In the genomic region with DNA sequence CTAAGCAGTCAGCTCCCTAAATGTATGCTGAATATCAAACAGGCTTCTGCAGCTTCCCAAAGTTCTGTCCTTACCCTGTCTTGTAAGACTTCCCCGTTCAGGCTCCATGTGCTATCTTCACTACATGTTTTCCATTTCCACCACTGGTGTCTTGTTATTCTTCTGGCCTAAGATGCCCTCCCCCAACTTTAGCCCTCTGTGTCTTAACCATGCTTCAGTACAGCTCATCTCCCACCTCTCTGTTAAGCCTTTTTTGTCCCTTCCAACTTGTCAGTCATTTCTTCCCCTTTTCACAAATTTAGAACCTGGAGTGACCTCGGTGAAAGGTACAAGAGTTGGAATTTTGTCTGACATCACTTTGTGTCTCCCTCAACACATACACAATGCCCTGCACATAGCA, we compare ENCODE assay signal across 1 cellular context.
TF ChIP-seq lines count a peak whose summit lies in the region.

No MANE protein-coding gene starts in this region.

TF ChIP-seq in K562, 482 proteins besides CTCF, POLR2A, EP300 and RAD21 (continued from another document):
- TF ChIP-seq, protein P1, sequence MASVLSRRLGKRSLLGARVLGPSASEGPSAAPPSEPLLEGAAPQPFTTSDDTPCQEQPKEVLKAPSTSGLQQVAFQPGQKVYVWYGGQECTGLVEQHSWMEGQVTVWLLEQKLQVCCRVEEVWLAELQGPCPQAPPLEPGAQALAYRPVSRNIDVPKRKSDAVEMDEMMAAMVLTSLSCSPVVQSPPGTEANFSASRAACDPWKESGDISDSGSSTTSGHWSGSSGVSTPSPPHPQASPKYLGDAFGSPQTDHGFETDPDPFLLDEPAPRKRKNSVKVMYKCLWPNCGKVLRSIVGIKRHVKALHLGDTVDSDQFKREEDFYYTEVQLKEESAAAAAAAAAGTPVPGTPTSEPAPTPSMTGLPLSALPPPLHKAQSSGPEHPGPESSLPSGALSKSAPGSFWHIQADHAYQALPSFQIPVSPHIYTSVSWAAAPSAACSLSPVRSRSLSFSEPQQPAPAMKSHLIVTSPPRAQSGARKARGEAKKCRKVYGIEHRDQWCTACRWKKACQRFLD (CRISPR knock-in tag; IDR thresholded peaks at IDR 0.05) = 0 out of 2 replicates have a peak, but pooled peaks have one; percentile 24
- no peak for TF ChIP-seq NFXL1 (CRISPR knock-in tag; IDR thresholded peaks at IDR 0.05)
- TF ChIP-seq, protein P2, sequence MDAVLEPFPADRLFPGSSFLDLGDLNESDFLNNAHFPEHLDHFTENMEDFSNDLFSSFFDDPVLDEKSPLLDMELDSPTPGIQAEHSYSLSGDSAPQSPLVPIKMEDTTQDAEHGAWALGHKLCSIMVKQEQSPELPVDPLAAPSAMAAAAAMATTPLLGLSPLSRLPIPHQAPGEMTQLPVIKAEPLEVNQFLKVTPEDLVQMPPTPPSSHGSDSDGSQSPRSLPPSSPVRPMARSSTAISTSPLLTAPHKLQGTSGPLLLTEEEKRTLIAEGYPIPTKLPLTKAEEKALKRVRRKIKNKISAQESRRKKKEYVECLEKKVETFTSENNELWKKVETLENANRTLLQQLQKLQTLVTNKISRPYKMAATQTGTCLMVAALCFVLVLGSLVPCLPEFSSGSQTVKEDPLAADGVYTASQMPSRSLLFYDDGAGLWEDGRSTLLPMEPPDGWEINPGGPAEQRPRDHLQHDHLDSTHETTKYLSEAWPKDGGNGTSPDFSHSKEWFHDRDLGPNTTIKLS (IDR thresholded peaks at IDR 0.05; ENCODE audit: borderline replicate concordance, low read depth) = no peak
- no peak for TF ChIP-seq HMG20B (CRISPR knock-in tag; IDR thresholded peaks at IDR 0.05)
- TF ChIP-seq, protein P3, sequence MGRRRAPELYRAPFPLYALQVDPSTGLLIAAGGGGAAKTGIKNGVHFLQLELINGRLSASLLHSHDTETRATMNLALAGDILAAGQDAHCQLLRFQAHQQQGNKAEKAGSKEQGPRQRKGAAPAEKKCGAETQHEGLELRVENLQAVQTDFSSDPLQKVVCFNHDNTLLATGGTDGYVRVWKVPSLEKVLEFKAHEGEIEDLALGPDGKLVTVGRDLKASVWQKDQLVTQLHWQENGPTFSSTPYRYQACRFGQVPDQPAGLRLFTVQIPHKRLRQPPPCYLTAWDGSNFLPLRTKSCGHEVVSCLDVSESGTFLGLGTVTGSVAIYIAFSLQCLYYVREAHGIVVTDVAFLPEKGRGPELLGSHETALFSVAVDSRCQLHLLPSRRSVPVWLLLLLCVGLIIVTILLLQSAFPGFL (CRISPR knock-in tag; IDR thresholded peaks at IDR 0.05) = no peak
- TF ChIP-seq, protein P4, sequence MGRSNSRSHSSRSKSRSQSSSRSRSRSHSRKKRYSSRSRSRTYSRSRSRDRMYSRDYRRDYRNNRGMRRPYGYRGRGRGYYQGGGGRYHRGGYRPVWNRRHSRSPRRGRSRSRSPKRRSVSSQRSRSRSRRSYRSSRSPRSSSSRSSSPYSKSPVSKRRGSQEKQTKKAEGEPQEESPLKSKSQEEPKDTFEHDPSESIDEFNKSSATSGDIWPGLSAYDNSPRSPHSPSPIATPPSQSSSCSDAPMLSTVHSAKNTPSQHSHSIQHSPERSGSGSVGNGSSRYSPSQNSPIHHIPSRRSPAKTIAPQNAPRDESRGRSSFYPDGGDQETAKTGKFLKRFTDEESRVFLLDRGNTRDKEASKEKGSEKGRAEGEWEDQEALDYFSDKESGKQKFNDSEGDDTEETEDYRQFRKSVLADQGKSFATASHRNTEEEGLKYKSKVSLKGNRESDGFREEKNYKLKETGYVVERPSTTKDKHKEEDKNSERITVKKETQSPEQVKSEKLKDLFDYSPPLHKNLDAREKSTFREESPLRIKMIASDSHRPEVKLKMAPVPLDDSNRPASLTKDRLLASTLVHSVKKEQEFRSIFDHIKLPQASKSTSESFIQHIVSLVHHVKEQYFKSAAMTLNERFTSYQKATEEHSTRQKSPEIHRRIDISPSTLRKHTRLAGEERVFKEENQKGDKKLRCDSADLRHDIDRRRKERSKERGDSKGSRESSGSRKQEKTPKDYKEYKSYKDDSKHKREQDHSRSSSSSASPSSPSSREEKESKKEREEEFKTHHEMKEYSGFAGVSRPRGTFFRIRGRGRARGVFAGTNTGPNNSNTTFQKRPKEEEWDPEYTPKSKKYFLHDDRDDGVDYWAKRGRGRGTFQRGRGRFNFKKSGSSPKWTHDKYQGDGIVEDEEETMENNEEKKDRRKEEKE (IDR thresholded peaks at IDR 0.05; ENCODE audit: borderline replicate concordance in 1 of 2, control insufficient read depth in 1 of 2, low read depth in 2 of 2, low read length in 1 of 2) = no peak
- no peak for TF ChIP-seq SPI1 (IDR thresholded peaks at IDR 0.05; ENCODE audit: borderline replicate concordance, low read depth, low read length)
- TF ChIP-seq HDAC1 (IDR thresholded peaks at IDR 0.05) = 0 out of 4 replicates have a peak, but pooled peaks of 1 of the 2 experiments have one; percentile 22
- 0 out of 2 replicates have a peak, but pooled peaks have one; percentile 49 for TF ChIP-seq NFRKB (IDR thresholded peaks at IDR 0.05; ENCODE audit: low read depth)
- TF ChIP-seq ZNF197 (CRISPR knock-in tag; IDR thresholded peaks at IDR 0.05; ENCODE audit: low read depth) = no peak
- TF ChIP-seq CBFA2T2 (conservative IDR thresholded peaks at IDR 0.05) = no peak
- no peak for TF ChIP-seq ZBED1 (IDR thresholded peaks at IDR 0.05)
- TF ChIP-seq PURB (CRISPR knock-in tag; IDR thresholded peaks at IDR 0.05; ENCODE audit: low read depth) = no peak
- TF ChIP-seq FOXJ3 (CRISPR knock-in tag; IDR thresholded peaks at IDR 0.05) = no peak
- TF ChIP-seq HOXB6 (CRISPR knock-in tag; IDR thresholded peaks at IDR 0.05; ENCODE audit: borderline replicate concordance) = no peak
- no peak for TF ChIP-seq ZNF140 (CRISPR knock-in tag; IDR thresholded peaks at IDR 0.05)
- no peak for TF ChIP-seq ZFPM2 (CRISPR knock-in tag; IDR thresholded peaks at IDR 0.05)
- TF ChIP-seq EP400 (IDR thresholded peaks at IDR 0.05) = no peak
- TF ChIP-seq POLR2AphosphoS5 (IDR thresholded peaks at IDR 0.05; ENCODE audit: control insufficient read depth, insufficient read depth, low read depth, low read length) = no peak
- no peak for TF ChIP-seq TCF3 (CRISPR knock-in tag; IDR thresholded peaks at IDR 0.05)
- TF ChIP-seq NONO (IDR thresholded peaks at IDR 0.05; ENCODE audit: low read depth in 2 of 2, low read length in 1 of 2) = no peak
- TF ChIP-seq, protein P5, sequence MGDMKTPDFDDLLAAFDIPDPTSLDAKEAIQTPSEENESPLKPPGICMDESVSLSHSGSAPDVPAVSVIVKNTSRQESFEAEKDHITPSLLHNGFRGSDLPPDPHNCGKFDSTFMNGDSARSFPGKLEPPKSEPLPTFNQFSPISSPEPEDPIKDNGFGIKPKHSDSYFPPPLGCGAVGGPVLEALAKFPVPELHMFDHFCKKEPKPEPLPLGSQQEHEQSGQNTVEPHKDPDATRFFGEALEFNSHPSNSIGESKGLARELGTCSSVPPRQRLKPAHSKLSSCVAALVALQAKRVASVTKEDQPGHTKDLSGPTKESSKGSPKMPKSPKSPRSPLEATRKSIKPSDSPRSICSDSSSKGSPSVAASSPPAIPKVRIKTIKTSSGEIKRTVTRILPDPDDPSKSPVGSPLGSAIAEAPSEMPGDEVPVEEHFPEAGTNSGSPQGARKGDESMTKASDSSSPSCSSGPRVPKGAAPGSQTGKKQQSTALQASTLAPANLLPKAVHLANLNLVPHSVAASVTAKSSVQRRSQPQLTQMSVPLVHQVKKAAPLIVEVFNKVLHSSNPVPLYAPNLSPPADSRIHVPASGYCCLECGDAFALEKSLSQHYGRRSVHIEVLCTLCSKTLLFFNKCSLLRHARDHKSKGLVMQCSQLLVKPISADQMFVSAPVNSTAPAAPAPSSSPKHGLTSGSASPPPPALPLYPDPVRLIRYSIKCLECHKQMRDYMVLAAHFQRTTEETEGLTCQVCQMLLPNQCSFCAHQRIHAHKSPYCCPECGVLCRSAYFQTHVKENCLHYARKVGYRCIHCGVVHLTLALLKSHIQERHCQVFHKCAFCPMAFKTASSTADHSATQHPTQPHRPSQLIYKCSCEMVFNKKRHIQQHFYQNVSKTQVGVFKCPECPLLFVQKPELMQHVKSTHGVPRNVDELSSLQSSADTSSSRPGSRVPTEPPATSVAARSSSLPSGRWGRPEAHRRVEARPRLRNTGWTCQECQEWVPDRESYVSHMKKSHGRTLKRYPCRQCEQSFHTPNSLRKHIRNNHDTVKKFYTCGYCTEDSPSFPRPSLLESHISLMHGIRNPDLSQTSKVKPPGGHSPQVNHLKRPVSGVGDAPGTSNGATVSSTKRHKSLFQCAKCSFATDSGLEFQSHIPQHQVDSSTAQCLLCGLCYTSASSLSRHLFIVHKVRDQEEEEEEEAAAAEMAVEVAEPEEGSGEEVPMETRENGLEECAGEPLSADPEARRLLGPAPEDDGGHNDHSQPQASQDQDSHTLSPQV (IDR thresholded peaks at IDR 0.05) = peak; percentile 57
- TF ChIP-seq TRIM28 (IDR thresholded peaks at IDR 0.05) = no peak
- TF ChIP-seq, protein P6, sequence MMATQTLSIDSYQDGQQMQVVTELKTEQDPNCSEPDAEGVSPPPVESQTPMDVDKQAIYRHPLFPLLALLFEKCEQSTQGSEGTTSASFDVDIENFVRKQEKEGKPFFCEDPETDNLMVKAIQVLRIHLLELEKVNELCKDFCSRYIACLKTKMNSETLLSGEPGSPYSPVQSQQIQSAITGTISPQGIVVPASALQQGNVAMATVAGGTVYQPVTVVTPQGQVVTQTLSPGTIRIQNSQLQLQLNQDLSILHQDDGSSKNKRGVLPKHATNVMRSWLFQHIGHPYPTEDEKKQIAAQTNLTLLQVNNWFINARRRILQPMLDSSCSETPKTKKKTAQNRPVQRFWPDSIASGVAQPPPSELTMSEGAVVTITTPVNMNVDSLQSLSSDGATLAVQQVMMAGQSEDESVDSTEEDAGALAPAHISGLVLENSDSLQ (IDR thresholded peaks at IDR 0.05) = peak; percentile 39; the same call in 1 of the 2 replicates
- no peak for TF ChIP-seq ZNF217 (CRISPR knock-in tag; IDR thresholded peaks at IDR 0.05)
- TF ChIP-seq, protein P7, sequence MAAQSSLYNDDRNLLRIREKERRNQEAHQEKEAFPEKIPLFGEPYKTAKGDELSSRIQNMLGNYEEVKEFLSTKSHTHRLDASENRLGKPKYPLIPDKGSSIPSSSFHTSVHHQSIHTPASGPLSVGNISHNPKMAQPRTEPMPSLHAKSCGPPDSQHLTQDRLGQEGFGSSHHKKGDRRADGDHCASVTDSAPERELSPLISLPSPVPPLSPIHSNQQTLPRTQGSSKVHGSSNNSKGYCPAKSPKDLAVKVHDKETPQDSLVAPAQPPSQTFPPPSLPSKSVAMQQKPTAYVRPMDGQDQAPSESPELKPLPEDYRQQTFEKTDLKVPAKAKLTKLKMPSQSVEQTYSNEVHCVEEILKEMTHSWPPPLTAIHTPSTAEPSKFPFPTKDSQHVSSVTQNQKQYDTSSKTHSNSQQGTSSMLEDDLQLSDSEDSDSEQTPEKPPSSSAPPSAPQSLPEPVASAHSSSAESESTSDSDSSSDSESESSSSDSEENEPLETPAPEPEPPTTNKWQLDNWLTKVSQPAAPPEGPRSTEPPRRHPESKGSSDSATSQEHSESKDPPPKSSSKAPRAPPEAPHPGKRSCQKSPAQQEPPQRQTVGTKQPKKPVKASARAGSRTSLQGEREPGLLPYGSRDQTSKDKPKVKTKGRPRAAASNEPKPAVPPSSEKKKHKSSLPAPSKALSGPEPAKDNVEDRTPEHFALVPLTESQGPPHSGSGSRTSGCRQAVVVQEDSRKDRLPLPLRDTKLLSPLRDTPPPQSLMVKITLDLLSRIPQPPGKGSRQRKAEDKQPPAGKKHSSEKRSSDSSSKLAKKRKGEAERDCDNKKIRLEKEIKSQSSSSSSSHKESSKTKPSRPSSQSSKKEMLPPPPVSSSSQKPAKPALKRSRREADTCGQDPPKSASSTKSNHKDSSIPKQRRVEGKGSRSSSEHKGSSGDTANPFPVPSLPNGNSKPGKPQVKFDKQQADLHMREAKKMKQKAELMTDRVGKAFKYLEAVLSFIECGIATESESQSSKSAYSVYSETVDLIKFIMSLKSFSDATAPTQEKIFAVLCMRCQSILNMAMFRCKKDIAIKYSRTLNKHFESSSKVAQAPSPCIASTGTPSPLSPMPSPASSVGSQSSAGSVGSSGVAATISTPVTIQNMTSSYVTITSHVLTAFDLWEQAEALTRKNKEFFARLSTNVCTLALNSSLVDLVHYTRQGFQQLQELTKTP (IDR thresholded peaks at IDR 0.05; ENCODE audit: low read depth in 1 of 2, partially characterized antibody in 2 of 2) = no peak
- no peak for TF ChIP-seq NEUROD1 (IDR thresholded peaks at IDR 0.05; ENCODE audit: borderline replicate concordance, low read depth, low read length, partially characterized antibody)
- no peak for TF ChIP-seq SREBF2 (CRISPR knock-in tag; IDR thresholded peaks at IDR 0.05)
- no peak for TF ChIP-seq ZSCAN32 (CRISPR knock-in tag; IDR thresholded peaks at IDR 0.05)
- no peak for TF ChIP-seq MTA3 (IDR thresholded peaks at IDR 0.05; ENCODE audit: borderline replicate concordance)
TF ChIP-seq in K562: peak in this region for 8.
